Comparison of ENCODE assay signal across 8 cellular contexts in genomic region chr11:119320593-119321524, GRCh38. TPM values are rescaled to one million over a fixed set of nuclear protein-coding genes. Genes with fewer than 3 reads are reported as not detected.
DNase-seq lines count a peak whose midpoint lies in the region; ATAC-seq and TF ChIP-seq lines count a peak whose summit lies in the region.

No MANE protein-coding gene starts in this region.

- no peak for TF ChIP-seq CTCF in fibroblast of the aortic adventitia (IDR thresholded peaks at IDR 0.05; ENCODE audit: insufficient read depth, low read length)
- no peak for TF ChIP-seq CTCF in nephron (IDR thresholded peaks at IDR 0.05; ENCODE audit: unreplicated experiment in 3 of 3)

- peak overlapping the region; percentile 48 for H3K4me3 ChIP-seq in fibroblast of the aortic adventitia (ENCODE audit: low read depth, low read length)

- H3K9me3 Mint-ChIP-seq in activated T-helper 1 cell treated with anti-CD3 and anti-CD28 coated beads, Interleukin-12 subunit alpha, Interleukin-12 subunit beta, Interleukin-2, Interleukin-4 antibody, amounts not matched to agents 30 ng/mL and 10 ng/mL and 1 ng/mL, durations not matched to agents 14 hours and 24 hours and 36 hours: no peaks in the 10 kb centered on the region
- H3K9me3 Mint-ChIP-seq in nephron: no peaks in the 10 kb centered on the region

- intact Hi-C loops in activated T-helper 1 cell treated with anti-CD3 and anti-CD28 coated beads, Interleukin-12 subunit alpha, Interleukin-12 subunit beta, Interleukin-2, Interleukin-4 antibody, amounts not matched to agents 30 ng/mL and 10 ng/mL and 1 ng/mL, durations not matched to agents 14 hours and 24 hours and 36 hours (cut with micrococcal nuclease): loop anchor here (1.0 to 5.0 kb wide), 7 partner anchors 13 to 224 kb away; partner anchors contain the start of genes NLRX1 and RNF26

- peaks cover 29% of the 10 kb centered on the region for H3K4me1 Mint-ChIP-seq in activated T-helper 1 cell treated with anti-CD3 and anti-CD28 coated beads, Interleukin-12 subunit alpha, Interleukin-12 subunit beta, Interleukin-2, Interleukin-4 antibody, amounts not matched to agents 30 ng/mL and 10 ng/mL and 1 ng/mL, durations not matched to agents 14 hours and 24 hours and 36 hours (ENCODE audit: low read depth)
- peaks cover 35% of the 10 kb centered on the region for H3K4me1 Mint-ChIP-seq in nephron

- ATAC-seq in GM19468 (IDR thresholded peaks at IDR 0.05; ENCODE audit: extremely low read depth, unreplicated experiment): peak; percentile 4

- DNase-seq in COLO829 (ENCODE audit: low spot score): peak; percentile 53
- DNase-seq in KBM-7: peak; percentile 39
- DNase-seq in activated T-helper 1 cell treated with anti-CD3 and anti-CD28 coated beads, Interleukin-12 subunit alpha, Interleukin-12 subunit beta, Interleukin-2, Interleukin-4 antibody, amounts not matched to agents 30 ng/mL and 10 ng/mL and 1 ng/mL, durations not matched to agents 14 hours and 24 hours and 36 hours (ENCODE audit: low spot score): peak; percentile 63
- peak; percentile 31 for DNase-seq in fibroblast of the aortic adventitia (ENCODE audit: low read depth)
- no peak for DNase-seq in NCI-H2107 (lab: John Stamatoyannopoulos, UW)
- DNase-seq in NCI-H748 (lab: John Stamatoyannopoulos, UW; ENCODE audit: unreplicated experiment): no peak

- peak overlapping the region; percentile 81 for H3K27ac Mint-ChIP-seq in activated T-helper 1 cell treated with anti-CD3 and anti-CD28 coated beads, Interleukin-12 subunit alpha, Interleukin-12 subunit beta, Interleukin-2, Interleukin-4 antibody, amounts not matched to agents 30 ng/mL and 10 ng/mL and 1 ng/mL, durations not matched to agents 14 hours and 24 hours and 36 hours
- H3K27ac Mint-ChIP-seq in nephron: peak overlapping the region; percentile 39 to 92 (median 68)

- no peaks in the 10 kb centered on the region for H3K36me3 Mint-ChIP-seq in activated T-helper 1 cell treated with anti-CD3 and anti-CD28 coated beads, Interleukin-12 subunit alpha, Interleukin-12 subunit beta, Interleukin-2, Interleukin-4 antibody, amounts not matched to agents 30 ng/mL and 10 ng/mL and 1 ng/mL, durations not matched to agents 14 hours and 24 hours and 36 hours (ENCODE audit: low read depth)
- H3K36me3 Mint-ChIP-seq in nephron (ENCODE audit: low read depth): no peaks in the 10 kb centered on the region

- H3K27me3 Mint-ChIP-seq in activated T-helper 1 cell treated with anti-CD3 and anti-CD28 coated beads, Interleukin-12 subunit alpha, Interleukin-12 subunit beta, Interleukin-2, Interleukin-4 antibody, amounts not matched to agents 30 ng/mL and 10 ng/mL and 1 ng/mL, durations not matched to agents 14 hours and 24 hours and 36 hours (ENCODE audit: insufficient read depth): peaks cover 22% of the 10 kb centered on the region
- H3K27me3 Mint-ChIP-seq in nephron (ENCODE audit: low read depth): peaks cover 11% of the 10 kb centered on the region

- peak overlapping the region; percentile 80 for H3K4me3 Mint-ChIP-seq in activated T-helper 1 cell treated with anti-CD3 and anti-CD28 coated beads, Interleukin-12 subunit alpha, Interleukin-12 subunit beta, Interleukin-2, Interleukin-4 antibody, amounts not matched to agents 30 ng/mL and 10 ng/mL and 1 ng/mL, durations not matched to agents 14 hours and 24 hours and 36 hours
- H3K4me3 Mint-ChIP-seq in nephron: peak overlapping the region; percentile 72 to 75 (median 73)

- in situ Hi-C loops in KBM-7 (cut with MboI; ENCODE audit: low pct_unique_long_range_greater_than_20kb, low sequenced_read_pairs): no loop called here

RNA-seq across cellular contexts. Expression of gene MCAM, which starts 3.9 kb away (rescaled TPM):
- total RNA-seq in activated T-helper 1 cell treated with anti-CD3 and anti-CD28 coated beads, Interleukin-12 subunit alpha, Interleukin-12 subunit beta, Interleukin-2, Interleukin-4 antibody, amounts not matched to agents 30 ng/mL and 10 ng/mL and 1 ng/mL, durations not matched to agents 14 hours and 24 hours and 36 hours: 6.0 and 6.6 TPM in 2 replicates
- total RNA-seq in fibroblast of the aortic adventitia (ENCODE audit: low replicate concordance): 2.2 and 52.1 TPM in 2 replicates

RNA-seq across cellular contexts. Expression of gene RNF26, which starts 13.5 kb away (rescaled TPM):
- total RNA-seq in activated T-helper 1 cell treated with anti-CD3 and anti-CD28 coated beads, Interleukin-12 subunit alpha, Interleukin-12 subunit beta, Interleukin-2, Interleukin-4 antibody, amounts not matched to agents 30 ng/mL and 10 ng/mL and 1 ng/mL, durations not matched to agents 14 hours and 24 hours and 36 hours: 26.1 and 27.9 TPM in 2 replicates
- total RNA-seq in fibroblast of the aortic adventitia (ENCODE audit: low replicate concordance): 4.7 and 7.1 TPM in 2 replicates

RNA-seq across cellular contexts. Expression of gene C1QTNF5, which starts 19.8 kb away (rescaled TPM):
- total RNA-seq in activated T-helper 1 cell treated with anti-CD3 and anti-CD28 coated beads, Interleukin-12 subunit alpha, Interleukin-12 subunit beta, Interleukin-2, Interleukin-4 antibody, amounts not matched to agents 30 ng/mL and 10 ng/mL and 1 ng/mL, durations not matched to agents 14 hours and 24 hours and 36 hours: not detected in 2 replicates
- total RNA-seq in fibroblast of the aortic adventitia (ENCODE audit: low replicate concordance): 5.3 and 90.8 TPM in 2 replicates

RNA-seq across cellular contexts. Expression of gene MFRP, which starts 25.6 kb away (rescaled TPM):
- total RNA-seq in activated T-helper 1 cell treated with anti-CD3 and anti-CD28 coated beads, Interleukin-12 subunit alpha, Interleukin-12 subunit beta, Interleukin-2, Interleukin-4 antibody, amounts not matched to agents 30 ng/mL and 10 ng/mL and 1 ng/mL, durations not matched to agents 14 hours and 24 hours and 36 hours: not detected in 2 replicates
- total RNA-seq in fibroblast of the aortic adventitia (ENCODE audit: low replicate concordance): 0.08 TPM in 1 of 2 replicates, not detected in the other

Comparison
In these comparisons a context has a peak if more than half of its experiments do, and no peak if none do; other contexts are left out.
1. DNase-seq: peak in COLO829 (single experiment), KBM-7 (single experiment), activated T-helper 1 cell treated with anti-CD3 and anti-CD28 coated beads, Interleukin-12 subunit alpha, Interleukin-12 subunit beta, Interleukin-2, Interleukin-4 antibody, amounts not matched to agents 30 ng/mL and 10 ng/mL and 1 ng/mL, durations not matched to agents 14 hours and 24 hours and 36 hours (single experiment) and fibroblast of the aortic adventitia (single experiment); none in NCI-H2107 (single experiment) and NCI-H748 (single experiment).